12 cellular contexts compared by ENCODE assay signal in the genomic region with DNA sequence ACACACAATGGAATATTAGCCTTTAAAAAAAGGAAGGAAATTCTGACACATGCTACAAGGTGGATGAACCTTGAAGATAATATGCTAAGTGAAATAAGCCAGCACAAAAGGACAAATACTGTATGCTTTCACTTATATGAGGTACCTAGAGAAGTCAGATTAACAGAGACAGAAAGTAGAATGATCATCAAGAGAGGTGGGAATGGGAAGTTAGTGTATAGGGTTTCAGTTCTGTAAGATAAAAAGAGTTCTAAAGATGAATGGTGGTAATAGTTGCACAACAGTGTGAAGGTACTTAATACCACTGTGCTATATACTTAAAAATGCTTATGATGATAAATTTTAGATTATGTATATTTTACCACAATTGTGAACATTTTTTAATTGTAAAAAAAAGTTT.
"Had no signal": no experiment of that assay in that cellular context is flagged by ENCODE, and none has a peak within 500 bp of the region (broad histone marks: within the 10 kb centered on the region; RNA-seq: fewer than 3 reads in every experiment).

No MANE protein-coding gene starts in this region.

- H3K9me3 ChIP-seq: gastroesophageal sphincter, lower lobe of right lung had no signal

- ATAC-seq: gastroesophageal sphincter, left colon, lower lobe of right lung, sciatic nerve, T-helper 17 cell had no signal

- DNase-seq: activated T-cell treated with anti-CD3 and anti-CD28 coated beads, Interleukin-2, amount 50 U/mL, for 48 hours; adrenal gland; erythroblast; left colon; lower lobe of right lung; T-helper 17 cell had no signal

- H3K4me3 Mint-ChIP-seq: mesothelial cell of epicardium; neural crest cell; stimulated activated naive CD8-positive, alpha-beta T cell treated with anti-CD3 and anti-CD28 coated beads, Interleukin-15, Interleukin-2, amounts not matched to agents 100 ng/mL and 50 ng/mL, for 24 hours; T-helper 17 cell; type B pancreatic cell had no signal

- H3K4me3 ChIP-seq: adrenal gland, gastroesophageal sphincter, lower lobe of right lung had no signal

- H3K27ac ChIP-seq: adrenal gland, gastroesophageal sphincter, lower lobe of right lung had no signal

- H3K4me1 ChIP-seq: lower lobe of right lung had no signal

- H3K9me3 Mint-ChIP-seq: mesothelial cell of epicardium; neural crest cell; stimulated activated naive CD8-positive, alpha-beta T cell treated with anti-CD3 and anti-CD28 coated beads, Interleukin-15, Interleukin-2, amounts not matched to agents 100 ng/mL and 50 ng/mL, for 24 hours; type B pancreatic cell had no signal

- H3K27ac Mint-ChIP-seq: mesothelial cell of epicardium; stimulated activated naive CD8-positive, alpha-beta T cell treated with anti-CD3 and anti-CD28 coated beads, Interleukin-15, Interleukin-2, amounts not matched to agents 100 ng/mL and 50 ng/mL, for 24 hours; T-helper 17 cell; type B pancreatic cell had no signal

- H3K27me3 ChIP-seq: adrenal gland, gastroesophageal sphincter had no signal

- H3K27me3 Mint-ChIP-seq: stimulated activated naive CD8-positive, alpha-beta T cell treated with anti-CD3 and anti-CD28 coated beads, Interleukin-15, Interleukin-2, amounts not matched to agents 100 ng/mL and 50 ng/mL, for 24 hours; T-helper 17 cell; type B pancreatic cell had no signal
